ENCODE assay signal across 8 cellular contexts in the genomic region with DNA sequence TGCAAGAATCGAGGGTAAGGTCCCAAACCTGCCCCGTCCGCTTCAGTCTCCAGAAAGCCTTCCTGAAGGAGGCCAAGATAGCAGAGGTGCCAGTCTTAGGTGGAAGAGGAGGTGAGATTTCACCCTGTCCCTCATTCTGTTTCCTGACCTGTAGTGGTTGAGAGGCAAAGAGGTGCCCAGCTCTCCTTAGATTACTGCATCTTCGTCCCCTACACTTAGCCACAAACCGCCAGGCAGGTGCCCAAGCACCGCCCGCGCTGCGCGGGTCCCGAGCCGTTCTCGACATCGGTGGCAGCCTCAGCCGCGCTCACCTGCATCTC. TPM values are rescaled to one million over a fixed set of nuclear protein-coding genes. Genes with fewer than 3 reads are reported as not detected.
DNase-seq lines count a peak whose midpoint lies in the region; ATAC-seq and TF ChIP-seq lines count a peak whose summit lies in the region.

No MANE protein-coding gene starts in this region.

- H3K4me1 Mint-ChIP-seq in activated CD8-positive, alpha-beta T cell treated with anti-CD3 and anti-CD28 coated beads for 36 hours (ENCODE audit: low read depth): peaks cover 3% of the 10 kb centered on the region
- H3K4me1 Mint-ChIP-seq in memory B cell: peaks cover 6% of the 10 kb centered on the region

- intact Hi-C loops in HCT116 (cut with micrococcal nuclease): loop anchor here (1.0 to 5.0 kb wide), 4 partner anchors 59 to 199 kb away; no protein-coding TSS in a partner anchor
- intact Hi-C loops in activated CD8-positive, alpha-beta T cell treated with anti-CD3 and anti-CD28 coated beads for 36 hours (cut with micrococcal nuclease): loop anchor here (2.0 to 5.0 kb wide), 2 partner anchors 72 to 114 kb away; no protein-coding TSS in a partner anchor

- H3K4me3 ChIP-seq in AG10803 (ENCODE audit: low read length) (peak overlapping the region; percentile 62; the same call in 1 of the 2 replicates), HCT116 (replicated peaks in 1 of 2; ENCODE audit: low read depth in 1 of 2, low read length in 2 of 2) (peak overlapping the region in 1 of 2 experiments; percentile 55; a peak in 3 of 4 replicates)

- H3K4me2 ChIP-seq in HCT116 (ENCODE audit: low read length): peak overlapping the region; percentile 83

- RAD21 ChIA-PET in HCT116 (lab: Charles Lee; ENCODE audit: low non-redundant PET in 1 of 2, low total read pairs in 2 of 2, uncharacterized antibody in 2 of 2, unreplicated experiment in 2 of 2): interaction anchor here (0.9 to 1.3 kb wide), 5 partner anchors 18 to 114 kb away, joined by 3 to 14 read pairs (median 6); no protein-coding TSS in a partner anchor

- no peak overlapping the region for H2AFZ ChIP-seq in HCT116 (ENCODE audit: low read depth, low read length, poor library complexity, severe bottlenecking)

- CTCF ChIA-PET in HCT116 (lab: Charles Lee): interaction anchor here (0.6 to 5.8 kb wide), 43 partner anchors 9 to 354 kb away, joined by 3 to 185 read pairs (median 6); a partner anchor contains a TSS
- CTCF ChIA-PET in activated CD8-positive, alpha-beta T cell treated with anti-CD3 and anti-CD28 coated beads for 36 hours (lab: Charles Lee): interaction anchor here (0.7 to 9.5 kb wide), 46 partner anchors 10 to 259 kb away, joined by 3 to 185 read pairs (median 7); a partner anchor contains a TSS

- H3K4me3 Mint-ChIP-seq in activated CD8-positive, alpha-beta T cell treated with anti-CD3 and anti-CD28 coated beads for 36 hours: peak overlapping the region; percentile 75
- peak overlapping the region; percentile 85 for H3K4me3 Mint-ChIP-seq in memory B cell

- no peaks in the 10 kb centered on the region for H4K20me1 ChIP-seq in HCT116 (ENCODE audit: insufficient read depth)

- no peaks in the 10 kb centered on the region for H3K36me3 Mint-ChIP-seq in activated CD8-positive, alpha-beta T cell treated with anti-CD3 and anti-CD28 coated beads for 36 hours (ENCODE audit: low read depth)
- H3K36me3 Mint-ChIP-seq in memory B cell: no peaks in the 10 kb centered on the region

- H3K79me2 ChIP-seq in HCT116 (ENCODE audit: insufficient read depth, low read length): no peaks in the 10 kb centered on the region

- H3K4me1 ChIP-seq in HCT116 (ENCODE audit: control insufficient read depth in 1 of 2, insufficient read depth in 2 of 2, low read length in 2 of 2): peaks cover 2 to 16% of the 10 kb centered on the region in 2 experiments; a peak in 1 of 4 replicates

- H3K27me3 ChIP-seq in HCT116 (ENCODE audit: insufficient read depth, low read length): peaks cover 10% of the 10 kb centered on the region; the same call in 1 of the 2 replicates

- H3K9ac ChIP-seq in HCT116 (ENCODE audit: low read length): no peak overlapping the region

- TF ChIP-seq POLR2A in HCT116 (IDR thresholded peaks at IDR 0.05; ENCODE audit: borderline replicate concordance, extremely low read depth, insufficient read depth, insufficient read length): no peak

- DNase-seq in AG10803 (ENCODE audit: low read depth): no peak
- DNase-seq in HCT116 (ENCODE audit: low read depth, low spot score): no peak
- DNase-seq in activated CD8-positive, alpha-beta T cell treated with anti-CD3 and anti-CD28 coated beads for 36 hours: no peak
- DNase-seq in memory B cell (ENCODE audit: low spot score in 2 of 2): no peak
- DNase-seq in UCSD-AML1 (lab: John Stamatoyannopoulos, UW; ENCODE audit: unreplicated experiment): no peak
- no peak for DNase-seq in activated gamma-delta T cell (lab: John Stamatoyannopoulos, UW)
- DNase-seq in HT-29 (ENCODE audit: low spot score): no peak

- H3K9me2 ChIP-seq in HCT116 (ENCODE audit: insufficient read depth): no peaks in the 10 kb centered on the region

- TF ChIP-seq RAD21 in HCT116 (IDR thresholded peaks at IDR 0.05; ENCODE audit: low read depth): no peak

- H3K36me3 ChIP-seq in HCT116 (ENCODE audit: control insufficient read depth in 1 of 2, insufficient read depth in 2 of 2, low read length in 2 of 2): no peaks in the 10 kb centered on the region

- ATAC-seq in HCT116 (peak; percentile 89), memory B cell (ENCODE audit: low read depth) (peak; percentile 2), GM18858 (IDR thresholded peaks at IDR 0.05; ENCODE audit: unreplicated experiment) (no peak)
- ATAC-seq in activated CD8-positive, alpha-beta T cell treated with anti-CD3 and anti-CD28 coated beads for 36 hours: no peak

- no peak overlapping the region for H3K27ac ChIP-seq in HCT116 (ENCODE audit: low read depth, low read length)

- peaks cover 73% of the 10 kb centered on the region for H3K27me3 Mint-ChIP-seq in activated CD8-positive, alpha-beta T cell treated with anti-CD3 and anti-CD28 coated beads for 36 hours
- H3K27me3 Mint-ChIP-seq in memory B cell: peaks cover 38% of the 10 kb centered on the region

- BruUV-seq in HCT116 (replicated peaks; lab: Mats Ljungman, UMichigan): no TSS peak

- no peak overlapping the region for H3K27ac Mint-ChIP-seq in activated CD8-positive, alpha-beta T cell treated with anti-CD3 and anti-CD28 coated beads for 36 hours
- H3K27ac Mint-ChIP-seq in memory B cell: no peak overlapping the region

- no peaks in the 10 kb centered on the region for H3K9me3 Mint-ChIP-seq in activated CD8-positive, alpha-beta T cell treated with anti-CD3 and anti-CD28 coated beads for 36 hours
- no peaks in the 10 kb centered on the region for H3K9me3 Mint-ChIP-seq in memory B cell

- POLR2A ChIA-PET in HCT116 (lab: Charles Lee): interaction anchor here (1.1 kb wide), 1 partner anchor 12 kb away, joined by 3 read pairs; no protein-coding TSS in a partner anchor
- POLR2A ChIA-PET in activated CD8-positive, alpha-beta T cell treated with anti-CD3 and anti-CD28 coated beads for 36 hours (lab: Charles Lee): interaction anchor here (0.6 to 2.3 kb wide), 5 partner anchors 20 to 116 kb away, joined by 3 to 8 read pairs (median 3); no protein-coding TSS in a partner anchor

- H3K9me3 ChIP-seq in HCT116 (ENCODE audit: control insufficient read depth in 1 of 2, insufficient read depth in 1 of 2, low read depth in 1 of 2, low read length in 2 of 2): no peaks in the 10 kb centered on the region

- no peak for TF ChIP-seq CTCF in AG10803 (conservative IDR thresholded peaks at IDR 0.05; ENCODE audit: low read length)
- TF ChIP-seq CTCF in HCT116 (IDR thresholded peaks at IDR 0.05 in 2 of 3, conservative IDR thresholded peaks at IDR 0.05 in 1 of 3; ENCODE audit: borderline replicate concordance in 1 of 3, insufficient read depth in 1 of 3, low read depth in 2 of 3, low read length in 2 of 3): no peak
- no peak for TF ChIP-seq CTCF in activated CD8-positive, alpha-beta T cell treated with anti-CD3 and anti-CD28 coated beads for 36 hours (IDR thresholded peaks at IDR 0.05)

TF ChIP-seq in HCT116, 20 proteins besides CTCF, POLR2A, EP300 and RAD21 (continues in another document):
- TF ChIP-seq FOSL1 (IDR thresholded peaks at IDR 0.05; ENCODE audit: low read depth): no peak
- no peak for TF ChIP-seq EGR1 (IDR thresholded peaks at IDR 0.05; ENCODE audit: low read depth)
- TF ChIP-seq CEBPB (IDR thresholded peaks at IDR 0.05; ENCODE audit: low read depth): no peak
- TF ChIP-seq, protein P1, sequence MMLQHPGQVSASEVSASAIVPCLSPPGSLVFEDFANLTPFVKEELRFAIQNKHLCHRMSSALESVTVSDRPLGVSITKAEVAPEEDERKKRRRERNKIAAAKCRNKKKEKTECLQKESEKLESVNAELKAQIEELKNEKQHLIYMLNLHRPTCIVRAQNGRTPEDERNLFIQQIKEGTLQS (IDR thresholded peaks at IDR 0.05): no peak
- TF ChIP-seq, protein P2, sequence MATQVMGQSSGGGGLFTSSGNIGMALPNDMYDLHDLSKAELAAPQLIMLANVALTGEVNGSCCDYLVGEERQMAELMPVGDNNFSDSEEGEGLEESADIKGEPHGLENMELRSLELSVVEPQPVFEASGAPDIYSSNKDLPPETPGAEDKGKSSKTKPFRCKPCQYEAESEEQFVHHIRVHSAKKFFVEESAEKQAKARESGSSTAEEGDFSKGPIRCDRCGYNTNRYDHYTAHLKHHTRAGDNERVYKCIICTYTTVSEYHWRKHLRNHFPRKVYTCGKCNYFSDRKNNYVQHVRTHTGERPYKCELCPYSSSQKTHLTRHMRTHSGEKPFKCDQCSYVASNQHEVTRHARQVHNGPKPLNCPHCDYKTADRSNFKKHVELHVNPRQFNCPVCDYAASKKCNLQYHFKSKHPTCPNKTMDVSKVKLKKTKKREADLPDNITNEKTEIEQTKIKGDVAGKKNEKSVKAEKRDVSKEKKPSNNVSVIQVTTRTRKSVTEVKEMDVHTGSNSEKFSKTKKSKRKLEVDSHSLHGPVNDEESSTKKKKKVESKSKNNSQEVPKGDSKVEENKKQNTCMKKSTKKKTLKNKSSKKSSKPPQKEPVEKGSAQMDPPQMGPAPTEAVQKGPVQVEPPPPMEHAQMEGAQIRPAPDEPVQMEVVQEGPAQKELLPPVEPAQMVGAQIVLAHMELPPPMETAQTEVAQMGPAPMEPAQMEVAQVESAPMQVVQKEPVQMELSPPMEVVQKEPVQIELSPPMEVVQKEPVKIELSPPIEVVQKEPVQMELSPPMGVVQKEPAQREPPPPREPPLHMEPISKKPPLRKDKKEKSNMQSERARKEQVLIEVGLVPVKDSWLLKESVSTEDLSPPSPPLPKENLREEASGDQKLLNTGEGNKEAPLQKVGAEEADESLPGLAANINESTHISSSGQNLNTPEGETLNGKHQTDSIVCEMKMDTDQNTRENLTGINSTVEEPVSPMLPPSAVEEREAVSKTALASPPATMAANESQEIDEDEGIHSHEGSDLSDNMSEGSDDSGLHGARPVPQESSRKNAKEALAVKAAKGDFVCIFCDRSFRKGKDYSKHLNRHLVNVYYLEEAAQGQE (IDR thresholded peaks at IDR 0.05; ENCODE audit: low read depth): no peak
- TF ChIP-seq, protein P3, sequence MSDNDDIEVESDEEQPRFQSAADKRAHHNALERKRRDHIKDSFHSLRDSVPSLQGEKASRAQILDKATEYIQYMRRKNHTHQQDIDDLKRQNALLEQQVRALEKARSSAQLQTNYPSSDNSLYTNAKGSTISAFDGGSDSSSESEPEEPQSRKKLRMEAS (IDR thresholded peaks at IDR 0.05): no peak
- TF ChIP-seq EZH2 (IDR thresholded peaks at IDR 0.05): no peak
- TF ChIP-seq ZFX (IDR thresholded peaks at IDR 0.05): no peak
- no peak for TF ChIP-seq JUND (IDR thresholded peaks at IDR 0.05)
- TF ChIP-seq SIN3A (IDR thresholded peaks at IDR 0.05; ENCODE audit: low read depth): no peak
- TF ChIP-seq TCF7L2 (IDR thresholded peaks at IDR 0.05; ENCODE audit: borderline replicate concordance, extremely low read depth, insufficient read depth, insufficient read length): no peak
- no peak for TF ChIP-seq SRF (IDR thresholded peaks at IDR 0.05; ENCODE audit: low read depth)
- TF ChIP-seq POLR2AphosphoS5 (IDR thresholded peaks at IDR 0.05; ENCODE audit: low read depth, low read length): no peak
- TF ChIP-seq YY1 (IDR thresholded peaks at IDR 0.05; ENCODE audit: extremely low read depth, insufficient replicate concordance, low read depth, low read length): no peak

RNA-seq across cellular contexts. Expression of a gene that starts 23.8 kb away (rescaled TPM):
- total RNA-seq in HCT116 (2021; ENCODE audit: unreplicated experiment): 72.7 TPM
- 47.7 and 50.2 TPM in 2 replicates for polyA plus RNA-seq in HCT116 (2012)
- total RNA-seq in activated CD8-positive, alpha-beta T cell treated with anti-CD3 and anti-CD28 coated beads for 36 hours: 100 to 1,000 TPM; 101 to 106 TPM
- 159 and 161 TPM in 2 replicates for total RNA-seq in HT-29 (2014; rRNA removed; shearing (Covaris generic))

Comparison
In these comparisons a context has a peak if more than half of its experiments do, and no peak if none do; other contexts are left out.
1. ATAC-seq: peak in HCT116 (single experiment) and memory B cell (single experiment); none in activated CD8-positive, alpha-beta T cell treated with anti-CD3 and anti-CD28 coated beads for 36 hours (single experiment) and GM18858 (single experiment).